Comparison of ENCODE assay signal across 14 cellular contexts in the genomic region with DNA sequence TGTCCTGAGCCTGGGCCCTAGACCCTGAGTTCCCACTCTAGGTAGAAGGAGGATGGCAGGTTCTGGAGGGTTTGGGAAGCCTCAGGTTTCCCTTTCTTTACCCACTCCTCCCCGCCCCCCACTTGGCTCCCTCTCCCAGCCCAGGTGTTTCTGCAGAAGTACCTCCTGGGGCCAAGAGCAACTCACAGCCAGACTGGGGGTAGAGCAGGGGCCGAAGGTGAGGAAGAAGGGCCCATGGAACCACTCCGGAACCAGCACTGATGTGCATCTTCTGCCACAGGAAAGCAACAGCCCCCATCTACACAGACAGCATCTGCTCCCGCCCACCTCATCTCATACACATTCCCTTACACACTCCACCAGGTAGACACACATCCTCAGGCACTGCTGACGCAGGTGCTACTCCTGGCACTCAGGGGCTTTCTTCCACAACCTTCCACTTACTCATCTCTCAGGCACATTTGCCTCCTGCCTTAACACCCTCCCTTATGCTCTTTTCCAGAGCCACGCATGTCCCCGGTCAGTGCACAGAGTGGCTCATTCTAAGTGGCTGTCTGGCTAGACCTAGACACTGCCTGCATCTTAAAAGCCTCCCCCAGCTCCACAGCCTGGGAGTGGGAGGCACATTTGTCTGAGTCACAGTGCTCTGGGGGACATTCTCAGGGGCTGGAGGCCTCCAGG. TPM values are rescaled to one million over a fixed set of nuclear protein-coding genes. Genes with fewer than 3 reads are reported as not detected.
DNase-seq lines count a peak whose midpoint lies in the region; ATAC-seq and TF ChIP-seq lines count a peak whose summit lies in the region.
"Had no signal": no experiment of that assay in that cellular context is flagged by ENCODE, and none has a peak within 500 bp of the region (broad histone marks: within the 10 kb centered on the region; RNA-seq: fewer than 3 reads in every experiment).

No MANE protein-coding gene starts in this region.

- peaks cover 4 to 12% of the 10 kb centered on the region in 2 donors for H3K4me1 ChIP-seq in naive thymus-derived CD4-positive, alpha-beta T cell (ENCODE audit: control insufficient read depth in 2 of 2, insufficient read depth in 2 of 2, low read length in 2 of 2)

- peak overlapping the region; percentile 49 for H3K27ac ChIP-seq in angular gyrus (ENCODE audit: low read depth, low read length)
- peak overlapping the region; percentile 22 for H3K27ac ChIP-seq in naive thymus-derived CD4-positive, alpha-beta T cell (ENCODE audit: low read depth, low read length)
- H3K27ac ChIP-seq: parathyroid adenoma had no signal

- H3K4me3 Mint-ChIP-seq in activated naive CD4-positive, alpha-beta T cell treated with anti-CD3 and anti-CD28 coated beads for 36 hours, result peak overlapping the region; percentile 52
- peak overlapping the region; percentile 58 to 92 (median 80) for H3K4me3 Mint-ChIP-seq in naive thymus-derived CD4-positive, alpha-beta T cell
- H3K4me3 Mint-ChIP-seq in type B pancreatic cell, result peak overlapping the region; percentile 76

- intact Hi-C loops in activated naive CD4-positive, alpha-beta T cell treated with anti-CD3 and anti-CD28 coated beads for 36 hours (cut with micrococcal nuclease), result no loop called here
- intact Hi-C loops in naive thymus-derived CD4-positive, alpha-beta T cell (cut with micrococcal nuclease), result no loop called here

- H3K4me1 Mint-ChIP-seq in activated naive CD4-positive, alpha-beta T cell treated with anti-CD3 and anti-CD28 coated beads for 36 hours (ENCODE audit: low read depth), result peaks cover 25% of the 10 kb centered on the region
- H3K4me1 Mint-ChIP-seq in naive thymus-derived CD4-positive, alpha-beta T cell, result peaks cover 16 to 53% (median 40%) of the 10 kb centered on the region in 7 donors
- H3K4me1 Mint-ChIP-seq in type B pancreatic cell (ENCODE audit: unreplicated experiment), result peaks cover 6% of the 10 kb centered on the region

- H3K4me3 ChIP-seq in naive thymus-derived CD4-positive, alpha-beta T cell (ENCODE audit: low read length), result peak overlapping the region; percentile 85

- no peaks in the 10 kb centered on the region for H3K9me3 Mint-ChIP-seq in activated naive CD4-positive, alpha-beta T cell treated with anti-CD3 and anti-CD28 coated beads for 36 hours
- H3K9me3 Mint-ChIP-seq in naive thymus-derived CD4-positive, alpha-beta T cell, result no peaks in the 10 kb centered on the region
- H3K9me3 Mint-ChIP-seq in type B pancreatic cell, result no peaks in the 10 kb centered on the region

- H3K9me3 ChIP-seq in naive thymus-derived CD4-positive, alpha-beta T cell (ENCODE audit: control insufficient read depth in 2 of 3, low read length in 3 of 3), result no peaks in the 10 kb centered on the region

- H3K27me3 Mint-ChIP-seq in activated naive CD4-positive, alpha-beta T cell treated with anti-CD3 and anti-CD28 coated beads for 36 hours (ENCODE audit: low read depth), result no peaks in the 10 kb centered on the region
- H3K27me3 Mint-ChIP-seq in naive thymus-derived CD4-positive, alpha-beta T cell, result peaks cover 0 to 24% (median 0%) of the 10 kb centered on the region in 5 donors
- peaks cover 26% of the 10 kb centered on the region for H3K27me3 Mint-ChIP-seq in type B pancreatic cell

- no peak for TF ChIP-seq CTCF in type B pancreatic cell (conservative IDR thresholded peaks at IDR 0.05)

- H3K36me3 Mint-ChIP-seq in activated naive CD4-positive, alpha-beta T cell treated with anti-CD3 and anti-CD28 coated beads for 36 hours (ENCODE audit: low read depth), result no peaks in the 10 kb centered on the region
- H3K36me3 Mint-ChIP-seq in naive thymus-derived CD4-positive, alpha-beta T cell, result no peaks in the 10 kb centered on the region
- no peaks in the 10 kb centered on the region for H3K36me3 Mint-ChIP-seq in type B pancreatic cell

- POLR2A ChIA-PET in naive thymus-derived CD4-positive, alpha-beta T cell (lab: Charles Lee), result interaction anchor here (3.0 to 10.8 kb wide), 2 partner anchors 47 to 59 kb away, joined by 35 to 133 read pairs; no protein-coding TSS in a partner anchor

- H3K27ac Mint-ChIP-seq in activated naive CD4-positive, alpha-beta T cell treated with anti-CD3 and anti-CD28 coated beads for 36 hours, result peak overlapping the region; percentile 9
- peak overlapping the region in 8 of 9 donors; percentile 56 to 85 (median 79) for H3K27ac Mint-ChIP-seq in naive thymus-derived CD4-positive, alpha-beta T cell
- H3K27ac Mint-ChIP-seq in type B pancreatic cell, result no peak overlapping the region

- H3K27me3 ChIP-seq in naive thymus-derived CD4-positive, alpha-beta T cell (ENCODE audit: control insufficient read depth in 2 of 2, insufficient read depth in 2 of 2, low read length in 2 of 2), result no peaks in the 10 kb centered on the region

- CTCF ChIA-PET in activated naive CD4-positive, alpha-beta T cell treated with anti-CD3 and anti-CD28 coated beads for 36 hours (lab: Charles Lee), result interaction anchor here (1.0 to 3.1 kb wide), 6 partner anchors 16 to 153 kb away, joined by 3 to 24 read pairs (median 4); no protein-coding TSS in a partner anchor
- CTCF ChIA-PET in naive thymus-derived CD4-positive, alpha-beta T cell (lab: Charles Lee), result interaction anchor here (0.6 to 3.2 kb wide), 6 partner anchors 10 to 358 kb away, joined by 3 to 24 read pairs (median 6); no protein-coding TSS in a partner anchor

- peaks cover 0 to 5% (median 0%) of the 10 kb centered on the region in 3 experiments for H3K36me3 ChIP-seq in naive thymus-derived CD4-positive, alpha-beta T cell (ENCODE audit: control insufficient read depth in 2 of 3, insufficient read depth in 3 of 3, low read length in 3 of 3)

- ATAC-seq in naive thymus-derived CD4-positive, alpha-beta T cell, result no peak
- no peak for ATAC-seq in HG02642 (IDR thresholded peaks at IDR 0.05; ENCODE audit: poor library complexity, unreplicated experiment)

- peak; percentile 20 for DNase-seq in activated naive CD4-positive, alpha-beta T cell treated with anti-CD3 and anti-CD28 coated beads for 36 hours
- no peak for DNase-seq in activated naive CD4-positive, alpha-beta T cell (lab: John Stamatoyannopoulos, UW)
- DNase-seq in naive thymus-derived CD4-positive, alpha-beta T cell, result peak in 1 of 9 donors; percentile 44
- DNase-seq in type B pancreatic cell (ENCODE audit: extremely low spot score, unreplicated experiment) (no peak), epidermal melanocyte (ENCODE audit: insufficient read length, low spot score) (no peak), A172 (ENCODE audit: low spot score) (no peak)
- DNase-seq: GOT3 had no signal

RNA-seq across cellular contexts. Expression of a gene that starts 1.8 kb away (rescaled TPM):
- 10 to 100 TPM; 22.1 to 22.8 TPM for total RNA-seq in activated naive CD4-positive, alpha-beta T cell treated with anti-CD3 and anti-CD28 coated beads for 36 hours
- 100 to 1,000 TPM in 2 of 5 experiments, 10 to 100 TPM in 2, 1 to 10 TPM in 1; 9.8 to 110 (median 78.8) TPM for total RNA-seq in naive thymus-derived CD4-positive, alpha-beta T cell
- polyA plus RNA-seq in naive thymus-derived CD4-positive, alpha-beta T cell, result 10 to 100 TPM; 36.9 to 55.6 TPM
- total RNA-seq in type B pancreatic cell (ENCODE audit: low replicate concordance), result 8.4 and 8.8 TPM in 2 replicates
- total RNA-seq in A172 (2014; rRNA removed; shearing (Covaris generic)), result 2.0 and 2.7 TPM in 2 replicates
- total RNA-seq: NCI-H460, RPMI7951 had no signal

RNA-seq across cellular contexts. Expression of a gene that starts 28.8 kb away (rescaled TPM):
- not detected for total RNA-seq in activated naive CD4-positive, alpha-beta T cell treated with anti-CD3 and anti-CD28 coated beads for 36 hours
- total RNA-seq in naive thymus-derived CD4-positive, alpha-beta T cell, result under 1 TPM in 1 of 5 experiments, not detected in 4; 0.05 TPM
- not detected for polyA plus RNA-seq in naive thymus-derived CD4-positive, alpha-beta T cell
- 5.4 and 8.1 TPM in 2 replicates for total RNA-seq in type B pancreatic cell (ENCODE audit: low replicate concordance)
- not detected in 2 replicates for total RNA-seq in A172 (2014; rRNA removed; shearing (Covaris generic))
- total RNA-seq: HT1080, lung microvascular endothelial cell, NCI-H460, RPMI7951 had no signal
